18 cellular contexts compared by ENCODE assay signal in genomic region chr2:66189598-66189997, GRCh38.
DNase-seq lines count a peak whose midpoint lies in the region; ATAC-seq and TF ChIP-seq lines count a peak whose summit lies in the region.
"Had no signal": no experiment of that assay in that cellular context is flagged by ENCODE, and none has a peak within 500 bp of the region (broad histone marks: within the 10 kb centered on the region; RNA-seq: fewer than 3 reads in every experiment).

No MANE protein-coding gene starts in this region.

- H3K9me3 Mint-ChIP-seq in activated CD8-positive, alpha-beta T cell treated with anti-CD3 and anti-CD28 coated beads for 36 hours = no peaks in the 10 kb centered on the region

- no peaks in the 10 kb centered on the region for H3K27me3 Mint-ChIP-seq in activated CD8-positive, alpha-beta T cell treated with anti-CD3 and anti-CD28 coated beads for 36 hours

- no peak for TF ChIP-seq CTCF in lung (IDR thresholded peaks at IDR 0.05; ENCODE audit: control extremely low read depth, extremely low read depth)
- no peak for TF ChIP-seq CTCF in activated CD8-positive, alpha-beta T cell treated with anti-CD3 and anti-CD28 coated beads for 36 hours (IDR thresholded peaks at IDR 0.05)

- POLR2A ChIA-PET in activated CD8-positive, alpha-beta T cell treated with anti-CD3 and anti-CD28 coated beads for 36 hours (lab: Charles Lee) = no interaction called here

- no peaks in the 10 kb centered on the region for H3K36me3 ChIP-seq in lung (ENCODE audit: control insufficient read depth in 2 of 2, insufficient read depth in 2 of 2, low read length in 2 of 2)
- H3K36me3 ChIP-seq: heart right ventricle, neutrophil, sigmoid colon had no signal

- ATAC-seq in lung (ENCODE audit: insufficient read depth, low FRiP score) (peak; percentile 49), GM18858 (IDR thresholded peaks at IDR 0.05; ENCODE audit: unreplicated experiment) (no peak)
- no peak for ATAC-seq in activated CD8-positive, alpha-beta T cell treated with anti-CD3 and anti-CD28 coated beads for 36 hours
- ATAC-seq: mucosa of descending colon had no signal

- H3K4me1 ChIP-seq in lung (ENCODE audit: control insufficient read depth in 2 of 2, insufficient read depth in 2 of 2, low read length in 2 of 2) = no peaks in the 10 kb centered on the region
- H3K4me1 ChIP-seq: heart right ventricle had no signal

- intact Hi-C loops in activated CD8-positive, alpha-beta T cell treated with anti-CD3 and anti-CD28 coated beads for 36 hours (cut with micrococcal nuclease) = no loop called here

- H3K27ac ChIP-seq in lung (ENCODE audit: low read depth in 1 of 2, low read length in 1 of 2) = no peak overlapping the region
- H3K27ac ChIP-seq: heart right ventricle, neutrophil, sigmoid colon had no signal

- H3K4me3 ChIP-seq in lung = no peak overlapping the region
- H3K4me3 ChIP-seq: heart right ventricle, mucosa of descending colon, sigmoid colon had no signal

- H3K27ac Mint-ChIP-seq in activated CD8-positive, alpha-beta T cell treated with anti-CD3 and anti-CD28 coated beads for 36 hours = no peak overlapping the region

- no peaks in the 10 kb centered on the region for H3K27me3 ChIP-seq in lung (ENCODE audit: control insufficient read depth, insufficient read depth)
- H3K27me3 ChIP-seq: heart right ventricle, neutrophil, sigmoid colon had no signal

- H3K36me3 Mint-ChIP-seq in activated CD8-positive, alpha-beta T cell treated with anti-CD3 and anti-CD28 coated beads for 36 hours (ENCODE audit: low read depth) = no peaks in the 10 kb centered on the region

- no peaks in the 10 kb centered on the region for H3K9me3 ChIP-seq in lung (ENCODE audit: control insufficient read depth in 2 of 2, insufficient read depth in 1 of 2, low read length in 1 of 2)
- H3K9me3 ChIP-seq: heart right ventricle, mucosa of descending colon, neutrophil, sigmoid colon, SK-N-SH had no signal

- DNase-seq in GM03348 (ENCODE audit: low spot score) = peak; percentile 6
- peak; percentile 6 for DNase-seq in RPMI7951 (ENCODE audit: low read depth)
- DNase-seq in fibroblast of gingiva (ENCODE audit: low read depth) = peak; percentile 1
- DNase-seq in lung (ENCODE audit: low spot score) = no peak
- no peak for DNase-seq in activated CD8-positive, alpha-beta T cell treated with anti-CD3 and anti-CD28 coated beads for 36 hours
- no peak for DNase-seq in NCI-H526 treated with DMSO at 0.1 percent for 48 hours (lab: John Stamatoyannopoulos, UW)
- DNase-seq in RKO (ENCODE audit: low spot score) = no peak
- DNase-seq: activated effector memory CD4-positive, alpha-beta T cell treated with anti-CD3 and anti-CD28 coated beads, Interleukin-2, amount 50 U/mL, for 16 hours; anterior cingulate cortex; EL; heart right ventricle; islet precursor cell; mucosa of descending colon; sigmoid colon; SK-N-SH; stimulated activated CD4-positive, alpha-beta T cell treated with anti-CD3 and anti-CD28 coated beads, Interleukin-2, amount 100 ng/mL, for 48 hours had no signal

- CTCF ChIA-PET in activated CD8-positive, alpha-beta T cell treated with anti-CD3 and anti-CD28 coated beads for 36 hours (lab: Charles Lee) = no interaction called here

- no peaks in the 10 kb centered on the region for H3K4me1 Mint-ChIP-seq in activated CD8-positive, alpha-beta T cell treated with anti-CD3 and anti-CD28 coated beads for 36 hours (ENCODE audit: low read depth)

- no peak overlapping the region for H3K4me3 Mint-ChIP-seq in activated CD8-positive, alpha-beta T cell treated with anti-CD3 and anti-CD28 coated beads for 36 hours

- WGBS in lung, 2 donors = 74 to 76% methylated on average over 1 of the region's 1 CpG

Comparison
In these comparisons a context has a peak if more than half of its experiments do, and no peak if none do; other contexts are left out.
1. DNase-seq: peak in GM03348 (single experiment), RPMI7951 (single experiment) and fibroblast of gingiva (single experiment); none in lung (single experiment), activated CD8-positive, alpha-beta T cell treated with anti-CD3 and anti-CD28 coated beads for 36 hours (single experiment), NCI-H526 treated with DMSO at 0.1 percent for 48 hours (single experiment) and RKO (single experiment).